In genomic region chr13:35252536-35253205, GRCh38 we compare ENCODE assay signal across 13 cellular contexts.
DNase-seq lines count a peak whose midpoint lies in the region; ATAC-seq lines count a peak whose summit lies in the region.
"Had no signal": no experiment of that assay in that cellular context is flagged by ENCODE, and none has a peak within 500 bp of the region (broad histone marks: within the 10 kb centered on the region; RNA-seq: fewer than 3 reads in every experiment).

No MANE protein-coding gene starts in this region.

- H3K27ac Mint-ChIP-seq in stimulated activated naive CD8-positive, alpha-beta T cell treated with anti-CD3 and anti-CD28 coated beads, Interleukin-15, amount 100 ng/mL, for 72 hours, result peak overlapping the region in 1 of 2 donors; percentile 83
- H3K27ac Mint-ChIP-seq: activated CD8-positive, alpha-beta memory T cell treated with anti-CD3 and anti-CD28 coated beads, Interleukin-2, amount 10 ng/mL, durations not matched to agents 7 days and 5 days had no signal

- peaks cover 0 to under 1% of the 10 kb centered on the region in 2 donors for H3K9me3 Mint-ChIP-seq in stimulated activated naive CD8-positive, alpha-beta T cell treated with anti-CD3 and anti-CD28 coated beads, Interleukin-15, amount 100 ng/mL, for 72 hours

- no peaks in the 10 kb centered on the region for H3K27me3 Mint-ChIP-seq in stimulated activated naive CD8-positive, alpha-beta T cell treated with anti-CD3 and anti-CD28 coated beads, Interleukin-15, amount 100 ng/mL, for 72 hours
- H3K27me3 Mint-ChIP-seq: activated CD8-positive, alpha-beta memory T cell treated with anti-CD3 and anti-CD28 coated beads, Interleukin-2, amount 10 ng/mL, durations not matched to agents 7 days and 5 days had no signal

- ATAC-seq in stimulated activated naive CD8-positive, alpha-beta T cell treated with anti-CD3 and anti-CD28 coated beads, Interleukin-15, amount 100 ng/mL, for 72 hours, result peak; percentile 72
- no peak for ATAC-seq in stimulated activated naive CD8-positive, alpha-beta T cell treated with anti-CD3 and anti-CD28 coated beads, Interleukin-15, Interleukin-2, amounts not matched to agents 100 U/mL and 50 U/mL, for 24 hours
- ATAC-seq in HG02642 (IDR thresholded peaks at IDR 0.05; ENCODE audit: poor library complexity, unreplicated experiment) (peak; percentile 59), HG03457 (IDR thresholded peaks at IDR 0.05; ENCODE audit: unreplicated experiment) (peak; percentile 85), GM21360 (IDR thresholded peaks at IDR 0.05; ENCODE audit: unreplicated experiment) (no peak)
- ATAC-seq: A549; activated CD8-positive, alpha-beta memory T cell treated with anti-CD3 and anti-CD28 coated beads, Interleukin-2, amount 10 ng/mL, durations not matched to agents 7 days and 5 days had no signal

- no peak overlapping the region for H3K4me3 Mint-ChIP-seq in stimulated activated naive CD8-positive, alpha-beta T cell treated with anti-CD3 and anti-CD28 coated beads, Interleukin-15, amount 100 ng/mL, for 72 hours
- H3K4me3 Mint-ChIP-seq: activated CD8-positive, alpha-beta memory T cell treated with anti-CD3 and anti-CD28 coated beads, Interleukin-2, amount 10 ng/mL, durations not matched to agents 7 days and 5 days had no signal

- H3K4me1 Mint-ChIP-seq in stimulated activated naive CD8-positive, alpha-beta T cell treated with anti-CD3 and anti-CD28 coated beads, Interleukin-15, amount 100 ng/mL, for 72 hours, result peaks cover 4% of the 10 kb centered on the region

- DNase-seq in stimulated activated naive CD8-positive, alpha-beta T cell treated with anti-CD3 and anti-CD28 coated beads, Interleukin-15, amount 100 ng/mL, for 72 hours, result no peak
- DNase-seq in stimulated activated naive CD8-positive, alpha-beta T cell treated with anti-CD3 and anti-CD28 coated beads, Interleukin-15, Interleukin-2, amounts not matched to agents 100 U/mL and 50 U/mL, for 24 hours, result no peak
- DNase-seq in NCI-H526 (lab: John Stamatoyannopoulos, UW) (no peak), activated gamma-delta T cell (lab: John Stamatoyannopoulos, UW) (no peak)
- DNase-seq in activated CD8-positive, alpha-beta memory T cell treated with anti-CD3 and anti-CD28 coated beads, Interleukin-2, amount 50 U/mL, for 48 hours, result no peak
- DNase-seq: activated CD8-positive, alpha-beta memory T cell treated with anti-CD3 and anti-CD28 coated beads, Interleukin-2, amount 10 ng/mL, durations not matched to agents 7 days and 5 days; H7; NCI-H69; SW 1271 had no signal

Comparison
In these comparisons a context has a peak if more than half of its experiments do, and no peak if none do; other contexts are left out.
1. ATAC-seq: peak in stimulated activated naive CD8-positive, alpha-beta T cell treated with anti-CD3 and anti-CD28 coated beads, Interleukin-15, amount 100 ng/mL, for 72 hours (single experiment), HG02642 (single experiment) and HG03457 (single experiment); none in stimulated activated naive CD8-positive, alpha-beta T cell treated with anti-CD3 and anti-CD28 coated beads, Interleukin-15, Interleukin-2, amounts not matched to agents 100 U/mL and 50 U/mL, for 24 hours (single experiment) and GM21360 (single experiment).